24 cellular contexts compared by ENCODE assay signal in the genomic region with DNA sequence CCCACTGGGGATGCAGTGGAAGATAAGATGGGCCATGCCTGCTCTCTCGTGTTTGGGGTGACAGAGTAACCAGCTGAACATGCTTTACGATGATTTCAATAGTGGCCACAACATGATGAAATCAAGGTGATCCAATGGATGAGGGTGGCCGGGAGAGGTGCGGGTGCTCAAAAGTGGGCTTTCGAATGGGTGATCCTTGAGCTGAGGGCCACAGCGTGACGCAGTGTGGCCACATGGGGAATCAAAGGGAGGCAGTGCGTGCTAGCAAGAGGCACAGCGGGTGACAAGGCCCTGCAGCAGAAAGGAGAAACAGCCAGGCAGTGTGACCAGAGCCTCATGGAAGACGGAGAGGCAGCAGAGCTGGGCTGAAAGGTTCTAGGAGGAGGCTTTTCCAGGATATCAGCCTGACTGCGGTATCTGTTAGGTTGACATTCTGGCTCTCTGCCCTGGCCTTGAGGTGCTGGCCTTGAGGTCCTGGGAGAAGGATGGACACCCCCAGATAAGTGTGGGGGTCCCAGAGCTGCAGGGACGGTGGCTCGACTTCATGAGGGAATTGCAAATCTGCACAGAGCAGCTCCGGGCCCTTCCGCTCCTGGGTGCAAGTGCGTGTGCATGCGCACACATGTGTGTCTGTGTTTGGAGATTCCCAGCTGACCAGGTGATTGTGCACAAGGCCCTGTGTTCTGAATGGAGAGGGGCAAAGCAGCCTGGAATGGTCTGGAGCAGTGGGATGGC. TPM values are rescaled to one million over a fixed set of nuclear protein-coding genes. Genes with fewer than 3 reads are reported as not detected.
DNase-seq lines count a peak whose midpoint lies in the region; ATAC-seq, FAIRE-seq and TF ChIP-seq lines count a peak whose summit lies in the region.
"Had no signal": no experiment of that assay in that cellular context is flagged by ENCODE, and none has a peak within 500 bp of the region (broad histone marks: within the 10 kb centered on the region; RNA-seq: fewer than 3 reads in every experiment).

No MANE protein-coding gene starts in this region.

- H3K27ac ChIP-seq in left lung (no peak overlapping the region), spleen (no peak overlapping the region), thyroid gland (no peak overlapping the region), psoas muscle (no peak overlapping the region)
- H3K27ac ChIP-seq: KMS-11, Peyer's patch had no signal

- intact Hi-C loops in left lung (cut with DNase I) (loop anchor here in 1 of 2 donors (10.0 kb wide), 1 partner anchor 67 kb away; no protein-coding TSS in a partner anchor), spleen (cut with DNase I; ENCODE audit: low total_unique reads) (no loop called here), thyroid gland (cut with DNase I) (no loop called here), psoas muscle (cut with DNase I) (no loop called here)

- H3K27me3 ChIP-seq in left lung (no peaks in the 10 kb centered on the region), spleen (replicated peaks in 1 of 7) (peaks cover 0 to 19% (median 0%) of the 10 kb centered on the region in 7 donors), thyroid gland (no peaks in the 10 kb centered on the region), psoas muscle (ENCODE audit: insufficient read depth in 3 of 3, low read length in 2 of 3) (peaks cover 0 to 10% (median 0%) of the 10 kb centered on the region in 3 donors)
- H3K27me3 ChIP-seq: Peyer's patch, SJSA1 had no signal

- no peaks in the 10 kb centered on the region for H3K27me3 Mint-ChIP-seq in T-helper 17 cell
- H3K27me3 Mint-ChIP-seq: CD4-positive, alpha-beta T cell had no signal

- H3K36me3 ChIP-seq in left lung, result no peaks in the 10 kb centered on the region
- no peaks in the 10 kb centered on the region for H3K36me3 ChIP-seq in spleen
- H3K36me3 ChIP-seq in thyroid gland, result no peaks in the 10 kb centered on the region
- no peaks in the 10 kb centered on the region for H3K36me3 ChIP-seq in psoas muscle (ENCODE audit: insufficient read depth in 1 of 2, low read depth in 1 of 2)
- H3K36me3 ChIP-seq: Peyer's patch, SJSA1 had no signal

- H3K27ac Mint-ChIP-seq in T-helper 17 cell, result no peak overlapping the region
- H3K27ac Mint-ChIP-seq: CD4-positive, alpha-beta T cell had no signal

- WGBS in spleen, 5 donors, result 80 to 92% (median 85%) methylated on average over 16 to 17 of the region's 17 CpGs
- WGBS in thyroid gland, 2 donors, result 87 to 91% methylated on average over 17 of the region's 17 CpGs
- 84 to 94% (median 93%) methylated on average over 17 of the region's 17 CpGs for WGBS in psoas muscle, 3 donors

- no peak overlapping the region for H3K4me3 ChIP-seq in left lung
- H3K4me3 ChIP-seq in spleen, result no peak overlapping the region
- no peak overlapping the region for H3K4me3 ChIP-seq in thyroid gland (replicated peaks in 1 of 3)
- H3K4me3 ChIP-seq in psoas muscle, result no peak overlapping the region
- H3K4me3 ChIP-seq: GM12878, Peyer's patch, SJSA1 had no signal

- H3K4me1 ChIP-seq in left lung, result peaks cover 3 to 11% of the 10 kb centered on the region in 2 donors
- peaks cover 0 to 5% (median 2%) of the 10 kb centered on the region in 6 donors for H3K4me1 ChIP-seq in spleen
- peaks cover 7 to 12% of the 10 kb centered on the region in 2 donors for H3K4me1 ChIP-seq in thyroid gland
- H3K4me1 ChIP-seq in psoas muscle, result no peaks in the 10 kb centered on the region

- peak overlapping the region; percentile 12 for H3K4me3 Mint-ChIP-seq in T-helper 17 cell
- H3K4me3 Mint-ChIP-seq: CD4-positive, alpha-beta T cell had no signal

- TF ChIP-seq CTCF in left lung (IDR thresholded peaks at IDR 0.05) (no peak), spleen (IDR thresholded peaks at IDR 0.05 in 8 of 11, conservative IDR thresholded peaks at IDR 0.05 in 3 of 11) (no peak), thyroid gland (IDR thresholded peaks at IDR 0.05) (no peak), psoas muscle (IDR thresholded peaks at IDR 0.05) (no peak)

- TF ChIP-seq POLR2A in GM12892 (IDR thresholded peaks at IDR 0.05; ENCODE audit: low read depth, low read length), result no peak
- no peak for TF ChIP-seq POLR2A in spleen (IDR thresholded peaks at IDR 0.05)
- TF ChIP-seq POLR2A in thyroid gland (IDR thresholded peaks at IDR 0.05), result no peak

- peaks cover 12% of the 10 kb centered on the region for H3K4me1 Mint-ChIP-seq in T-helper 17 cell

- peak; percentile 15 for DNase-seq in GM12892 (ENCODE audit: insufficient read length)
- DNase-seq in T-helper 17 cell, result no peak
- DNase-seq in left lung, result peak; percentile 25 to 54
- peak; percentile 62 for DNase-seq in spleen
- DNase-seq in thyroid gland, result no peak
- no peak for DNase-seq in NCI-H510A (lab: John Stamatoyannopoulos, UW)
- no peak for DNase-seq in psoas muscle
- DNase-seq: CD4-positive, alpha-beta T cell; COR-L47; DMS 273 treated with DMSO at 0.1 percent for 48 hours; DND-41; HCEC 1CT; IMR-90; NCI-H1105; NCI-H146; NCI-H2029; NCI-H226; NCI-H524 treated with DMSO at 0.1 percent for 48 hours; NCI-H82; Peyer's patch had no signal

- ATAC-seq in T-helper 17 cell (no peak), left lung (no peak), psoas muscle (no peak)
- ATAC-seq: GM12878 had no signal

- no peaks in the 10 kb centered on the region for H3K9me3 ChIP-seq in T-helper 17 cell (ENCODE audit: control insufficient read depth, low read length, poor library complexity, severe bottlenecking)
- no peaks in the 10 kb centered on the region for H3K9me3 ChIP-seq in left lung
- H3K9me3 ChIP-seq in spleen, result no peaks in the 10 kb centered on the region
- no peaks in the 10 kb centered on the region for H3K9me3 ChIP-seq in thyroid gland
- no peaks in the 10 kb centered on the region for H3K9me3 ChIP-seq in psoas muscle
- H3K9me3 ChIP-seq: Peyer's patch, SJSA1 had no signal

- H3K36me3 Mint-ChIP-seq in T-helper 17 cell (ENCODE audit: low read depth), result no peaks in the 10 kb centered on the region

- FAIRE-seq in GM12892 (lab: Jason Lieb, UNC), result no peak
- FAIRE-seq: GM12878, HTR-8/SVneo had no signal

RNA-seq across cellular contexts. Expression of gene GPR78, which starts 38.0 kb away (rescaled TPM):
- polyA plus RNA-seq in GM12892 (2012; ENCODE audit: missing spikeins), result not detected
- not detected for total RNA-seq in T-helper 17 cell
- under 1 TPM; 0.08 to 0.67 TPM for total RNA-seq in left lung
- 1 to 10 TPM in 1 of 7 donors, under 1 TPM in 3, not detected in 3; 0.07 to 1.5 (median 0.14) TPM for total RNA-seq in spleen
- polyA plus RNA-seq in spleen, result under 1 TPM in 1 of 3 donors, not detected in 2; 0.09 TPM
- not detected for total RNA-seq in thyroid gland
- not detected for total RNA-seq in psoas muscle
- polyA plus RNA-seq in psoas muscle, result not detected
- total RNA-seq: CD4-positive, alpha-beta T cell; GM12878; Peyer's patch had no signal

RNA-seq across cellular contexts. Expression of gene CPZ, which starts 50.4 kb away (rescaled TPM):
- not detected for polyA plus RNA-seq in GM12892 (2012; ENCODE audit: missing spikeins)
- total RNA-seq in T-helper 17 cell (not detected), left lung (10 to 100 TPM in 1 of 2 donors, 1 to 10 TPM in 1; 4.3 to 18.4 TPM), spleen (1 to 10 TPM in 3 of 7 donors, under 1 TPM in 3, not detected in 1; 0.57 to 8.5 (median 1.2) TPM), thyroid gland (10 to 100 TPM in 1 of 4 donors, 1 to 10 TPM in 3; 4.1 to 12.9 (median 6.5) TPM), psoas muscle (not detected)
- polyA plus RNA-seq in spleen (under 1 TPM; 0.11 to 0.96 (median 0.73) TPM), psoas muscle (under 1 TPM; 0.04 to 0.30 (median 0.08) TPM)
- total RNA-seq: CD4-positive, alpha-beta T cell; GM12878 had no signal
- polyA plus RNA-seq: GM12878 had no signal

Comparison
In these comparisons a context has a peak if more than half of its experiments do, and no peak if none do; other contexts are left out.
1. DNase-seq: peak in GM12892 (single experiment), left lung (2 of 2) and spleen (single experiment); none in T-helper 17 cell (0 of 3), thyroid gland (0 of 2), NCI-H510A (single experiment) and psoas muscle (0 of 2).